ENCODE assay signal across 9 cellular contexts in genomic region chr10:93072225-93072712, GRCh38. TPM values are rescaled to one million over a fixed set of nuclear protein-coding genes. Genes with fewer than 3 reads are reported as not detected.
DNase-seq lines count a peak whose midpoint lies in the region; ATAC-seq, FAIRE-seq and TF ChIP-seq lines count a peak whose summit lies in the region.
"Had no signal": no experiment of that assay in that cellular context is flagged by ENCODE, and none has a peak within 500 bp of the region (broad histone marks: within the 10 kb centered on the region; RNA-seq: fewer than 3 reads in every experiment).

No MANE protein-coding gene starts in this region.

- DNase-seq in A549 (ENCODE audit: low read depth in 1 of 2, low spot score in 1 of 2) (no peak), HuH-7.5 (ENCODE audit: low spot score) (peak; percentile 58), breast epithelium (ENCODE audit: low spot score in 2 of 2) (peak in 1 of 2 donors; percentile 16), mucosa of gallbladder (ENCODE audit: low spot score) (no peak), AML-193 (lab: John Stamatoyannopoulos, UW) (no peak), T-helper 9 cell (no peak)

- H3K27ac ChIP-seq in A549 (no peak overlapping the region), breast epithelium (no peak overlapping the region), mucosa of rectum (ENCODE audit: low read depth in 2 of 2, low read length in 2 of 2) (no peak overlapping the region)
- H3K27ac ChIP-seq: skin epidermis had no signal

- ATAC-seq in A549 = no peak
- no peak for ATAC-seq in GM21528 (IDR thresholded peaks at IDR 0.05; ENCODE audit: low FRiP score, unreplicated experiment)

- no peak for FAIRE-seq in A549 (lab: Jason Lieb, UNC)

- H3K36me3 ChIP-seq in breast epithelium (no peaks in the 10 kb centered on the region), mucosa of rectum (ENCODE audit: control insufficient read depth in 2 of 2, insufficient read depth in 2 of 2, low read length in 2 of 2) (no peaks in the 10 kb centered on the region)

- H3K27me3 ChIP-seq in breast epithelium (peaks cover 0 to 71% of the 10 kb centered on the region in 2 donors), mucosa of rectum (ENCODE audit: control insufficient read depth in 2 of 2, insufficient read depth in 2 of 2, low read length in 2 of 2) (peaks cover 72 to 79% of the 10 kb centered on the region in 2 donors)

- peaks cover 18% of the 10 kb centered on the region; the same call in 2 of the 3 replicates for H3K4me1 ChIP-seq in A549
- H3K4me1 ChIP-seq in breast epithelium = peaks cover 6 to 12% of the 10 kb centered on the region in 2 donors
- peaks cover 15 to 18% of the 10 kb centered on the region in 2 donors for H3K4me1 ChIP-seq in mucosa of rectum (ENCODE audit: control insufficient read depth in 2 of 2, insufficient read depth in 2 of 2, low read length in 2 of 2)

- TF ChIP-seq RAD21 in A549 (conservative IDR thresholded peaks at IDR 0.05 in 1 of 2, IDR thresholded peaks at IDR 0.05 in 1 of 2) = no peak

- H3K4me3 ChIP-seq in A549 = no peak overlapping the region
- H3K4me3 ChIP-seq in breast epithelium = peak overlapping the region; percentile 14 to 65 (median 54)
- H3K4me3 ChIP-seq in mucosa of rectum (ENCODE audit: low read length in 2 of 2) = peak overlapping the region; percentile 59 to 65

- POLR2A ChIA-PET in A549 (lab: Yijun Ruan, JAX) = no interaction called here

- H3K9ac ChIP-seq in mucosa of rectum (ENCODE audit: low read depth in 1 of 2, low read length in 2 of 2) = no peak overlapping the region

- H3K9me3 ChIP-seq in A549 (no peaks in the 10 kb centered on the region), breast epithelium (no peaks in the 10 kb centered on the region), mucosa of rectum (ENCODE audit: control insufficient read depth in 2 of 2, low read length in 2 of 2) (no peaks in the 10 kb centered on the region)

- WGBS in A549 (ENCODE audit: missing lambda C conversion rate) = 77% methylated on average over 22 of the region's 27 CpGs

- TF ChIP-seq CTCF in A549 (IDR thresholded peaks at IDR 0.05) (no peak), breast epithelium (IDR thresholded peaks at IDR 0.05) (no peak)

- no peak for TF ChIP-seq EP300 in A549 (IDR thresholded peaks at IDR 0.05)

- H3K4me2 ChIP-seq in A549 = peak overlapping the region; percentile 46

- CTCF ChIA-PET in A549 (lab: Yijun Ruan, JAX) = interaction anchor here (0.6 to 8.8 kb wide), 10 partner anchors 9 to 539 kb away, joined by 3 to 85 read pairs (median 4); no protein-coding TSS in a partner anchor

- TF ChIP-seq POLR2A in A549 (IDR thresholded peaks at IDR 0.05; ENCODE audit: low read length) = no peak
- no peak for TF ChIP-seq POLR2A in breast epithelium (IDR thresholded peaks at IDR 0.05)

- intact Hi-C loops in breast epithelium (cut with DNase I; ENCODE audit: low total_unique reads) = no loop called here

TF ChIP-seq in A549, 52 proteins besides CTCF, POLR2A, EP300 and RAD21:
- TF ChIP-seq HDAC2 (IDR thresholded peaks at IDR 0.05) (no peak), MAZ (IDR thresholded peaks at IDR 0.05; ENCODE audit: borderline replicate concordance, low read depth, low read length) (no peak), NR3C1 (IDR thresholded peaks at IDR 0.05) (no peak), REST (IDR thresholded peaks at IDR 0.05) (no peak), BHLHE40 (IDR thresholded peaks at IDR 0.05; ENCODE audit: low read depth, low read length) (no peak), MYC (IDR thresholded peaks at IDR 0.05; ENCODE audit: borderline replicate concordance, low read length) (no peak), FOSB (CRISPR knock-in tag; IDR thresholded peaks at IDR 0.05) (no peak), ZSCAN20 (CRISPR knock-in tag; IDR thresholded peaks at IDR 0.05) (no peak), JUNB (IDR thresholded peaks at IDR 0.05) (no peak), CBX8 (IDR thresholded peaks at IDR 0.05) (no peak), EHF (CRISPR knock-in tag; IDR thresholded peaks at IDR 0.05) (no peak), SMC3 (IDR thresholded peaks at IDR 0.05) (no peak), HMGXB4 (CRISPR knock-in tag; IDR thresholded peaks at IDR 0.05; ENCODE audit: borderline replicate concordance) (no peak), FOSL2 (IDR thresholded peaks at IDR 0.05) (no peak), FOSL2 (CRISPR knock-in tag; IDR thresholded peaks at IDR 0.05) (no peak), EHMT2 (IDR thresholded peaks at IDR 0.05; ENCODE audit: low read depth) (no peak), RNF2 (IDR thresholded peaks at IDR 0.05; ENCODE audit: borderline replicate concordance, low read depth) (no peak), KDM1A (IDR thresholded peaks at IDR 0.05; ENCODE audit: low read depth) (no peak), ZNF302 (CRISPR knock-in tag; IDR thresholded peaks at IDR 0.05) (no peak), RFX5 (IDR thresholded peaks at IDR 0.05) (no peak)
TF ChIP-seq in A549: peak in this region for 0.

RNA-seq across cellular contexts. Expression of gene CYP26A1, which starts 1.4 kb away (rescaled TPM):
- polyA plus RNA-seq in A549 (2011; rRNA removed) (1.3 TPM in 2 replicates), A549 (2017; fragmentation: RNase III; extraction: RNeasy Plus Mini Kit Qiagen cat#74134 plus additional on column Dnase treatment) (7.2 to 10.8 TPM (median 9.8 TPM) in 3 replicates)
- polyA plus RNA-seq in A549 (2012; cell fraction: cytosol; rRNA removed) = 8.2 and 9.9 TPM in 2 replicates
- 10.7 and 14.1 TPM in 2 replicates for polyA plus RNA-seq in A549 (2012; cell fraction: nucleus; rRNA removed)
- 0.15 and 0.25 TPM in 2 replicates for polyA minus RNA-seq in A549 (2011; rRNA and poly(A)+ RNA removed)
- total RNA-seq in breast epithelium (1 to 10 TPM in 1 of 3 donors, under 1 TPM in 1, not detected in 1; 0.33 to 2.3 TPM), mucosa of gallbladder (not detected)

RNA-seq across cellular contexts. Expression of gene CYP26C1, which starts 11.7 kb away (rescaled TPM):
- polyA plus RNA-seq in A549 (2011; rRNA removed) = not detected in 2 replicates
- not detected in 2 replicates for polyA plus RNA-seq in A549 (2012; cell fraction: cytosol; rRNA removed)
- polyA plus RNA-seq in A549 (2012; cell fraction: nucleus; rRNA removed) = 0.04 TPM in 2 replicates
- not detected in 3 replicates for polyA plus RNA-seq in A549 (2017; fragmentation: RNase III; extraction: RNeasy Plus Mini Kit Qiagen cat#74134 plus additional on column Dnase treatment)
- polyA minus RNA-seq in A549 (2011; rRNA and poly(A)+ RNA removed) = 0.12 and 0.19 TPM in 2 replicates
- under 1 TPM in 2 of 3 donors, not detected in 1; 0.15 to 0.16 TPM for total RNA-seq in breast epithelium
- 0.06 TPM for total RNA-seq in mucosa of gallbladder
